Comparison of ENCODE assay signal across 1 cellular context in genomic region chr14:38867561-38868150, GRCh38.
TF ChIP-seq lines count a peak whose summit lies in the region.

No MANE protein-coding gene starts in this region.

TF ChIP-seq in HepG2, 621 proteins besides CTCF, POLR2A, EP300 and RAD21 (continued from another document and continues in another):
- TF ChIP-seq FOSL1 (CRISPR knock-in tag; IDR thresholded peaks at IDR 0.05; ENCODE audit: borderline replicate concordance): no peak
- TF ChIP-seq MNT (IDR thresholded peaks at IDR 0.05): peak; percentile 56
- peak; percentile 96 for TF ChIP-seq STAG1 (CRISPR knock-in tag; IDR thresholded peaks at IDR 0.05)
- peak; percentile 35; the same call in 1 of the 2 replicates for TF ChIP-seq GABPB1 (CRISPR knock-in tag; IDR thresholded peaks at IDR 0.05)
- no peak for TF ChIP-seq ZNF550 (CRISPR knock-in tag; IDR thresholded peaks at IDR 0.05; ENCODE audit: borderline replicate concordance)
- TF ChIP-seq KDM3A (CRISPR knock-in tag; IDR thresholded peaks at IDR 0.05; ENCODE audit: low read depth): peak; percentile 54; the same call in 1 of the 2 replicates
- 0 out of 2 replicates have a peak, but pooled peaks have one; percentile 29 for TF ChIP-seq MYC (CRISPR knock-in tag; IDR thresholded peaks at IDR 0.05; ENCODE audit: borderline replicate concordance)
- TF ChIP-seq TFDP2 (CRISPR knock-in tag; IDR thresholded peaks at IDR 0.05): 0 out of 2 replicates have a peak, but pooled peaks have one; percentile 16
- TF ChIP-seq ZNF710 (CRISPR knock-in tag; IDR thresholded peaks at IDR 0.05; ENCODE audit: borderline replicate concordance): no peak
- TF ChIP-seq FOXA3 (CRISPR knock-in tag; IDR thresholded peaks at IDR 0.05): peak; percentile 77
- TF ChIP-seq ZNF124 (CRISPR knock-in tag; IDR thresholded peaks at IDR 0.05): 0 out of 2 replicates have a peak, but pooled peaks have one; percentile 20
- TF ChIP-seq CREBL2 (CRISPR knock-in tag; IDR thresholded peaks at IDR 0.05; ENCODE audit: borderline replicate concordance): no peak
- no peak; the same call in 1 of the 2 replicates for TF ChIP-seq HDAC1 (CRISPR knock-in tag; IDR thresholded peaks at IDR 0.05)
- no peak for TF ChIP-seq ZNF552 (CRISPR knock-in tag; IDR thresholded peaks at IDR 0.05; ENCODE audit: borderline replicate concordance)
- TF ChIP-seq SAFB2 (CRISPR knock-in tag; IDR thresholded peaks at IDR 0.05; ENCODE audit: borderline replicate concordance, low read depth): no peak
- TF ChIP-seq MED13 (CRISPR knock-in tag; IDR thresholded peaks at IDR 0.05): no peak
- TF ChIP-seq PHF21A (CRISPR knock-in tag; IDR thresholded peaks at IDR 0.05): no peak
- peak; percentile 23; the same call in 1 of the 2 replicates for TF ChIP-seq GMEB1 (CRISPR knock-in tag; IDR thresholded peaks at IDR 0.05; ENCODE audit: borderline replicate concordance)
- peak; percentile 59; the same call in 1 of the 2 replicates for TF ChIP-seq KDM2A (CRISPR knock-in tag; IDR thresholded peaks at IDR 0.05; ENCODE audit: borderline replicate concordance, low read depth)
- TF ChIP-seq ZNF121 (CRISPR knock-in tag; IDR thresholded peaks at IDR 0.05): no peak
- peak; percentile 57; the same call in 1 of the 2 replicates for TF ChIP-seq THRA (CRISPR knock-in tag; IDR thresholded peaks at IDR 0.05; ENCODE audit: borderline replicate concordance)
- peak; percentile 74 for TF ChIP-seq ZNF331 (CRISPR knock-in tag; IDR thresholded peaks at IDR 0.05)
- no peak for TF ChIP-seq TSC22D2 (CRISPR knock-in tag; IDR thresholded peaks at IDR 0.05; ENCODE audit: borderline replicate concordance)
- no peak for TF ChIP-seq RBFOX2 (IDR thresholded peaks at IDR 0.05; ENCODE audit: low read depth, low read length)
- TF ChIP-seq ATF6 (CRISPR knock-in tag; conservative IDR thresholded peaks at IDR 0.05): no peak; the same call in 1 of the 2 replicates
- no peak for TF ChIP-seq ZNF639 (CRISPR knock-in tag; conservative IDR thresholded peaks at IDR 0.05)
- TF ChIP-seq HMG20B (CRISPR knock-in tag; conservative IDR thresholded peaks at IDR 0.05): no peak
- peak; percentile 76 for TF ChIP-seq GATAD2A (CRISPR knock-in tag; IDR thresholded peaks at IDR 0.05)
- TF ChIP-seq ZSCAN25 (CRISPR knock-in tag; IDR thresholded peaks at IDR 0.05): no peak
- TF ChIP-seq KDM1A (CRISPR knock-in tag; IDR thresholded peaks at IDR 0.05): 0 out of 2 replicates have a peak, but pooled peaks have one; percentile 31
- TF ChIP-seq ZNF557 (CRISPR knock-in tag; IDR thresholded peaks at IDR 0.05): no peak
- TF ChIP-seq ZKSCAN8 (CRISPR knock-in tag; IDR thresholded peaks at IDR 0.05; ENCODE audit: borderline replicate concordance): 0 out of 2 replicates have a peak, but pooled peaks have one; percentile 73
- peak; percentile 46; the same call in 1 of the 2 replicates for TF ChIP-seq GLI4 (CRISPR knock-in tag; IDR thresholded peaks at IDR 0.05; ENCODE audit: borderline replicate concordance)
- TF ChIP-seq MIER2 (CRISPR knock-in tag; IDR thresholded peaks at IDR 0.05): peak; percentile 72; the same call in 1 of the 2 replicates
- TF ChIP-seq SATB2 (CRISPR knock-in tag; IDR thresholded peaks at IDR 0.05): 0 out of 2 replicates have a peak, but pooled peaks have one; percentile 26
- TF ChIP-seq SAP130 (CRISPR knock-in tag; IDR thresholded peaks at IDR 0.05; ENCODE audit: low read depth): peak; percentile 45
- no peak for TF ChIP-seq HNRNPK (IDR thresholded peaks at IDR 0.05; ENCODE audit: low read depth, low read length, poor library complexity, severe bottlenecking)
- TF ChIP-seq ZNF136 (CRISPR knock-in tag; IDR thresholded peaks at IDR 0.05; ENCODE audit: low read depth): no peak
- 0 out of 2 replicates have a peak, but pooled peaks have one; percentile 11 for TF ChIP-seq DRAP1 (CRISPR knock-in tag; IDR thresholded peaks at IDR 0.05)
- peak; percentile 65; the same call in 1 of the 2 replicates for TF ChIP-seq ELF3 (CRISPR knock-in tag; IDR thresholded peaks at IDR 0.05)
- TF ChIP-seq THAP8 (CRISPR knock-in tag; IDR thresholded peaks at IDR 0.05; ENCODE audit: borderline replicate concordance): no peak
- TF ChIP-seq ZNF777 (CRISPR knock-in tag; IDR thresholded peaks at IDR 0.05): no peak
- TF ChIP-seq USF2 (IDR thresholded peaks at IDR 0.05; ENCODE audit: low read depth, low read length): no peak
- no peak for TF ChIP-seq USF2 (CRISPR knock-in tag; IDR thresholded peaks at IDR 0.05; ENCODE audit: borderline replicate concordance)
- no peak for TF ChIP-seq ZNF790 (CRISPR knock-in tag; IDR thresholded peaks at IDR 0.05; ENCODE audit: borderline replicate concordance)
- no peak for TF ChIP-seq ZNF605 (CRISPR knock-in tag; IDR thresholded peaks at IDR 0.05)
- no peak for TF ChIP-seq CC2D1A (CRISPR knock-in tag; IDR thresholded peaks at IDR 0.05)
- TF ChIP-seq ZNF589 (CRISPR knock-in tag; conservative IDR thresholded peaks at IDR 0.05): no peak
